Comparison of ENCODE assay signal across 9 cellular contexts in the genomic region with DNA sequence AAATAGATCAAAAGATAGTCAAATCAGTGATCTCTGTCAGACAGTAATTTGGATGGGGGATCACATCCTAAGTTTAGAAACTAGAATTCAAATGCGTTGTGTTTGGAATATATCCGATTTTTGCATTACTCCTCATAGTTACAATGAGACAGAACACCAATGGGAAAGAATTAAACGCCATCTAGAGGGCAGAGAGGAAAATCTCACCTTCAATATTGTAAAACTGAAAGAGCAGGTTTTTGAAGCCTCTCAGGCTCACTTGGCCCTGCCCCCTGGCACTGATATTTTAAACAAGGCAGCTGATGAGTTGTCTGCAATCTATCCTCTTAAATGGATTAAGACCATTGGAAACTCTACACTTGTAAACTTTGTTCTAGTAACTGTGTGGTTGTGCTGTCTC. TPM values are rescaled to one million over a fixed set of nuclear protein-coding genes. Genes with fewer than 3 reads are reported as not detected.
A peak's percentile ranks its signal among the peaks of the same experiment; 100 is the strongest.
DNase-seq lines count a peak whose midpoint lies in the region; ATAC-seq and TF ChIP-seq lines count a peak whose summit lies in the region.
"Had no signal": no experiment of that assay in that cellular context is flagged by ENCODE, and none has a peak within 500 bp of the region (broad histone marks: within the 10 kb centered on the region; RNA-seq: fewer than 3 reads in every experiment).

No MANE protein-coding gene starts in this region.

- ATAC-seq in GM21576 (IDR thresholded peaks at IDR 0.05; ENCODE audit: unreplicated experiment), result no peak
- ATAC-seq in HG02623 (IDR thresholded peaks at IDR 0.05; ENCODE audit: unreplicated experiment), result no peak

- H3K4me3 ChIP-seq in cardiac fibroblast (replicated peaks in 1 of 2; ENCODE audit: low read depth in 2 of 2, low read length in 2 of 2) (no peak overlapping the region), retinal pigment epithelial cell (ENCODE audit: low read length) (no peak overlapping the region)

- TF ChIP-seq CTCF in cardiac fibroblast (IDR thresholded peaks at IDR 0.05; ENCODE audit: low read depth, low read length) (peak; percentile 39), retinal pigment epithelial cell (conservative IDR thresholded peaks at IDR 0.05; ENCODE audit: low read depth, low read length) (peak; percentile 44)

- peak; percentile 31 for DNase-seq in DMS 273 (lab: John Stamatoyannopoulos, UW; ENCODE audit: unreplicated experiment)
- no peak for DNase-seq in DMS 273 treated with DMSO at 0.1 percent for 48 hours (lab: John Stamatoyannopoulos, UW)
- DNase-seq in M059J (ENCODE audit: low read depth), result peak; percentile 22
- DNase-seq in cardiac fibroblast (ENCODE audit: low read depth in 2 of 2), result peak; percentile 23 to 31
- no peak for DNase-seq in retinal pigment epithelial cell (ENCODE audit: low read depth)
- DNase-seq in NK-92 (lab: John Stamatoyannopoulos, UW; ENCODE audit: unreplicated experiment), result no peak

RNA-seq across cellular contexts. Expression of gene FRG2B, which starts 17.7 kb away (rescaled TPM):
- total RNA-seq in M059J (2014; rRNA removed; shearing (Covaris generic)), result not detected in 2 replicates
- total RNA-seq: renal cortical epithelial cell had no signal

RNA-seq across cellular contexts. Expression of gene SYCE1, which starts 43.5 kb away (rescaled TPM):
- not detected in 2 replicates for total RNA-seq in M059J (2014; rRNA removed; shearing (Covaris generic))

Comparison
In these comparisons a context has a peak if more than half of its experiments do, and no peak if none do; other contexts are left out.
1. DNase-seq: peak in DMS 273 (single experiment), M059J (single experiment) and cardiac fibroblast (2 of 2); none in DMS 273 treated with DMSO at 0.1 percent for 48 hours (single experiment), retinal pigment epithelial cell (single experiment) and NK-92 (single experiment).